In genomic region chr2:239639366-239640185, GRCh38 we compare ENCODE assay signal across 12 cellular contexts.
DNase-seq lines count a peak whose midpoint lies in the region; TF ChIP-seq lines count a peak whose summit lies in the region.
"Had no signal": no experiment of that assay in that cellular context is flagged by ENCODE, and none has a peak within 500 bp of the region (broad histone marks: within the 10 kb centered on the region; RNA-seq: fewer than 3 reads in every experiment).

No MANE protein-coding gene starts in this region.

- no peak for TF ChIP-seq CTCF in osteocyte (IDR thresholded peaks at IDR 0.05)

- no peaks in the 10 kb centered on the region for H3K4me1 Mint-ChIP-seq in osteocyte (ENCODE audit: unreplicated experiment)

- no peaks in the 10 kb centered on the region for H3K9me3 Mint-ChIP-seq in osteocyte (ENCODE audit: unreplicated experiment)

- no peaks in the 10 kb centered on the region for H3K27me3 Mint-ChIP-seq in osteocyte (ENCODE audit: unreplicated experiment)

- DNase-seq in NCI-H748 (lab: John Stamatoyannopoulos, UW; ENCODE audit: unreplicated experiment) = peak; percentile 22
- DNase-seq in NCI-H748 treated with DMSO at 0.1 percent for 48 hours (lab: John Stamatoyannopoulos, UW) = no peak
- DNase-seq in NCI-H69 (lab: John Stamatoyannopoulos, UW) = peak; percentile 58
- peak; percentile 56 for DNase-seq in osteocyte (ENCODE audit: extremely low spot score, unreplicated experiment)
- DNase-seq in NCI-H1694 treated with DMSO at 0.1 percent for 48 hours (lab: John Stamatoyannopoulos, UW) = no peak
- no peak for DNase-seq in NK-92 (lab: John Stamatoyannopoulos, UW; ENCODE audit: unreplicated experiment)
- DNase-seq in HuH-7.5 (ENCODE audit: low spot score) = no peak
- DNase-seq: 8988T, AML-193, DMS79, EL, GM23248 had no signal

- no peak overlapping the region for H3K4me3 Mint-ChIP-seq in osteocyte (ENCODE audit: unreplicated experiment)

- H3K27ac Mint-ChIP-seq in osteocyte (ENCODE audit: unreplicated experiment) = no peak overlapping the region

- H3K36me3 Mint-ChIP-seq in osteocyte (ENCODE audit: unreplicated experiment) = no peaks in the 10 kb centered on the region

Comparison
In these comparisons a context has a peak if more than half of its experiments do, and no peak if none do; other contexts are left out.
1. DNase-seq: peak in NCI-H748 (single experiment), NCI-H69 (single experiment) and osteocyte (single experiment); none in NCI-H748 treated with DMSO at 0.1 percent for 48 hours (single experiment), NCI-H1694 treated with DMSO at 0.1 percent for 48 hours (single experiment), NK-92 (single experiment) and HuH-7.5 (single experiment).